Comparison of ENCODE assay signal across 10 cellular contexts in the genomic region with DNA sequence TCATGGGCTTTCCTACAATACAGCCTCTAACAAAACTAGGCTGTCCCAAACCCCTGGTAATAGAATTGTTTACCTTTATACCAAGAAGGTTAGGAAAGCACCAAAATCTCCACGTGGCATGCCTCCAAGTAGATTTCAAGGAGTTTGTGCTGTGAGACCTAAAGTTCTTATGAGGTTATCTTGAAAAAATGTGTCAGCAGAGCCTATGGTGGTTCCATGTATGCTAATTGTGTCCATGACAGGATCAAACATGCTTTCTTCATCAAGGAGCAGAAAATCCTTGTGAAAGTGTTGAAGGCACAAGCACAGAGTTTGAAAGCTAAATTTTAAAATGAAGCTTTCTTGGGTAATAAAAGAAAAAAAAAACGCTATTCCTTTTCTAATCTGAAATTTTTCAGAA. TPM values are rescaled to one million over a fixed set of nuclear protein-coding genes. Genes with fewer than 3 reads are reported as not detected.
"Had no signal": no experiment of that assay in that cellular context is flagged by ENCODE, and none has a peak within 500 bp of the region (broad histone marks: within the 10 kb centered on the region; RNA-seq: fewer than 3 reads in every experiment).

No MANE protein-coding gene starts in this region.

- H3K9ac ChIP-seq: GM23248 had no signal

- H3K36me3 ChIP-seq: HAP-1 had no signal

- H3K27ac ChIP-seq: GM23248, HL-60 had no signal

- H2AFZ ChIP-seq: GM23248 had no signal

- H3K4me1 ChIP-seq: HAP-1 had no signal

- DNase-seq: GM23248, GOT3, H7, HFFc6 had no signal

- H3K4me3 ChIP-seq: GM23248, HAP-1 had no signal

- FAIRE-seq: HepG2 had no signal

- H3K9me3 ChIP-seq: HAP-1 had no signal

RNA-seq across cellular contexts. Expression of gene CCDC73, which starts 36.2 kb away (rescaled TPM):
- total RNA-seq: GM23248, H4, H7, HFFc6, HT1080 had no signal
- polyA plus RNA-seq: GM23248, IgD-negative memory B cell had no signal
